11 cellular contexts compared by ENCODE assay signal in the genomic region with DNA sequence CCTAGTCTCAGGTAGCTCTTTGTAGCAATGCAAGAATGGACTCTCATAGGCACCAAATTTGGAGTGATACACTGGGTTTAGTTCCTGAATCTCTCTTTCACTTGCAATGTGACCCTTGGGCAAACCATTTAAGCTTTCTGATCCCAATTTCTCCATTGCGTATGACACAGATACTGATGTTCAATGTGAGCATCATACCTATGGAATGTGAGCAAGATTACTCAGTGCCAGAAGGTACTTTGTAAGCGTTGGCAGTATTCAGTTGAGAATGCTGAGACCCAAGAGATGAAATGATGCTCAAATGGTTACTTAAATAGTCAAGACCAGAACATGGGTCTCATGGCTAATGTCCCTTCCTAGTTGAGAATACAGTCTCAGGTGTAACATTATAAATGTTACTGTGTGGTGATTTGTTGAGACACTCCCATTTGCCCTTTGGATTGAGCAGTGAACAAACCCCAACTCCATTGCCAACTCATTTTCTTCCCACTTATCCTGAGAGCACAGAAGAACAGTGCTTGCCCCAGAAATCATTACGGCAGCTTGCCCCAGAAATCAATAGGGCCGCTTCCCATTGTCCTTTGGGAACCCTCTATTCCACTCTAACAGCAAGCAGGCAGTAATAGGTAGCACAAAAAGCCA.
"Had no signal": no experiment of that assay in that cellular context is flagged by ENCODE, and none has a peak within 500 bp of the region (broad histone marks: within the 10 kb centered on the region; RNA-seq: fewer than 3 reads in every experiment).

No MANE protein-coding gene starts in this region.

- H3K4me1 ChIP-seq: esophagus muscularis mucosa, left lung, sigmoid colon, suprapubic skin had no signal

- H3K4me3 ChIP-seq: esophagus muscularis mucosa, left lung, sigmoid colon, suprapubic skin had no signal

- H3K36me3 ChIP-seq: esophagus muscularis mucosa, left lung, sigmoid colon, suprapubic skin had no signal

- H3K9me3 ChIP-seq: sigmoid colon, suprapubic skin had no signal

- H3K27me3 ChIP-seq: esophagus muscularis mucosa, left lung, sigmoid colon, suprapubic skin had no signal

- H3K27ac ChIP-seq: esophagus muscularis mucosa, left lung, sigmoid colon, suprapubic skin had no signal

- ATAC-seq: activated CD8-positive, alpha-beta memory T cell treated with anti-CD3 and anti-CD28 coated beads, Interleukin-2, amount 10 ng/mL, durations not matched to agents 7 days and 5 days; left lung; stimulated activated naive CD8-positive, alpha-beta T cell treated with anti-CD3 and anti-CD28 coated beads, Interleukin-15, Interleukin-2, amounts not matched to agents 100 U/mL and 50 U/mL, for 24 hours had no signal

- DNase-seq: activated CD4-positive, alpha-beta T cell treated with anti-CD3 and anti-CD28 coated beads, Interleukin-2, amount 50 U/mL, for 48 hours; activated CD4-positive, CD25-positive, alpha-beta regulatory T cell treated with anti-CD3 and anti-CD28 coated beads, Interleukin-2, amount 50 U/mL, for 72 hours; activated CD8-positive, alpha-beta memory T cell treated with anti-CD3 and anti-CD28 coated beads, Interleukin-2, amount 10 ng/mL, durations not matched to agents 7 days and 5 days; activated gamma-delta T cell; activated T-cell treated with anti-CD3 and anti-CD28 coated beads, Interleukin-2, amount 50 U/mL, for 48 hours; left lung; sigmoid colon; stimulated activated CD4-positive, alpha-beta T cell treated with anti-CD3 and anti-CD28 coated beads, Interleukin-12 subunit alpha, Interleukin-12 subunit beta, amount 100 ng/mL, for 4 hours; stimulated activated naive CD8-positive, alpha-beta T cell treated with anti-CD3 and anti-CD28 coated beads, Interleukin-15, Interleukin-2, amounts not matched to agents 100 U/mL and 50 U/mL, for 24 hours had no signal
